ENCODE assay signal across 8 cellular contexts in the genomic region with DNA sequence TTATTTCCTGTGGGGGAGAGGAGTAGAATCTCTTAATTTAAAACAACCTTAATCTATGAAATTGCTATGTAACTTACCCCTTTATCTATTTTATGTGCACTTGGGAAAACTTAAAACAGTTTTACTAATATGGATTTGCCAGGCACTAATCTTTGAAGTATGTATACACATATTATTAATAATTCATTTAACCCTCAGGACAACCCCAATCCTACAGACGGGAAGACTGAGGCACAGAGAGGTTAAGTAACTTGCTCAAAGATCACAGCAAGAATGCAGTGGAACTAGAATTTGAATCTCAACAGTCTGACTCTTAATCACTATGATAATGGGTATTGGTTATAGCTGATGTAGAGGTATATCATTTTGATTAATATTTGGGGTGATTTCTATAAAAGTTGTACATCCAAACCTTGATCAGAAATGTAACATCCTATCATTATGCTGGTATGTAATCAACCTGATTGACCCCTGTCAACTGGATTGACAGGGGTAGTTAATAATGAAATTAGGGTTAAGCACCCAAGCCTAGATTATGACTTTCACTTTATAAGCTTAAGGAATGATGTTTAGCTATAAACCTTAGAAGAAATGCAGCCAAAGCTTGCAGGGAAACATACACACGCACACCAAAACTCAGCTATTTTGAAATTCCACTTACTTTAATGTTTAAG. TPM values are rescaled to one million over a fixed set of nuclear protein-coding genes. Genes with fewer than 3 reads are reported as not detected.
DNase-seq lines count a peak whose midpoint lies in the region; ATAC-seq, FAIRE-seq and TF ChIP-seq lines count a peak whose summit lies in the region.

No MANE protein-coding gene starts in this region.

- no peaks in the 10 kb centered on the region for H3K27me3 ChIP-seq in Peyer's patch
- no peaks in the 10 kb centered on the region for H3K27me3 ChIP-seq in esophagus muscularis mucosa
- H3K27me3 ChIP-seq in rectal smooth muscle tissue (ENCODE audit: control insufficient read depth, insufficient read depth, low read length), result no peaks in the 10 kb centered on the region

- ATAC-seq in GM18517 (IDR thresholded peaks at IDR 0.05; ENCODE audit: unreplicated experiment), result no peak
- no peak for ATAC-seq in GM21423 (IDR thresholded peaks at IDR 0.05; ENCODE audit: unreplicated experiment)

- TF ChIP-seq CTCF in Peyer's patch (IDR thresholded peaks at IDR 0.05) (no peak), esophagus muscularis mucosa (IDR thresholded peaks at IDR 0.05) (no peak)

- TF ChIP-seq POLR2A in Peyer's patch (IDR thresholded peaks at IDR 0.05) (no peak), esophagus muscularis mucosa (IDR thresholded peaks at IDR 0.05; ENCODE audit: low read depth) (no peak), H54 (IDR thresholded peaks at IDR 0.05; ENCODE audit: low read depth, low read length) (no peak)

- DNase-seq in Peyer's patch (no peak), esophagus muscularis mucosa (ENCODE audit: extremely low spot score) (no peak), H54 (ENCODE audit: insufficient read length, low spot score) (no peak), frontal cortex (ENCODE audit: low spot score in 2 of 2) (no peak)

- intact Hi-C loops in esophagus muscularis mucosa (cut with DNase I), result loop anchor here (5.0 kb wide), 1 partner anchor 393 kb away; no protein-coding TSS in a partner anchor

- no peaks in the 10 kb centered on the region for H3K36me3 ChIP-seq in Peyer's patch
- H3K36me3 ChIP-seq in esophagus muscularis mucosa, result no peaks in the 10 kb centered on the region
- H3K36me3 ChIP-seq in rectal smooth muscle tissue (ENCODE audit: control insufficient read depth, insufficient read depth, low read length), result no peaks in the 10 kb centered on the region

- peaks cover 0 to 44% (median 3%) of the 10 kb centered on the region in 4 donors for H3K4me1 ChIP-seq in Peyer's patch
- H3K4me1 ChIP-seq in esophagus muscularis mucosa, result peaks cover 14 to 40% (median 33%) of the 10 kb centered on the region in 4 donors
- H3K4me1 ChIP-seq in rectal smooth muscle tissue (ENCODE audit: control insufficient read depth, insufficient read depth, low read length), result peaks cover 3% of the 10 kb centered on the region

- H3K9me3 ChIP-seq in Peyer's patch (no peaks in the 10 kb centered on the region), esophagus muscularis mucosa (no peaks in the 10 kb centered on the region)

- H3K27ac ChIP-seq in Peyer's patch, result peak overlapping the region in 3 of 4 donors; percentile 93 to 100 (median 98)
- H3K27ac ChIP-seq in esophagus muscularis mucosa (replicated peaks in 1 of 4), result peak overlapping the region; percentile 85 to 92 (median 86)
- no peak overlapping the region for H3K27ac ChIP-seq in rectal smooth muscle tissue (ENCODE audit: low read depth, low read length)

- no peak overlapping the region for H3K9ac ChIP-seq in rectal smooth muscle tissue (ENCODE audit: low read length)

- peak overlapping the region; percentile 70; the same call in 1 of the 2 replicates for H3K4me3 ChIP-seq in GM08714 (ENCODE audit: low read length)
- H3K4me3 ChIP-seq in Peyer's patch, result peak overlapping the region in 3 of 4 donors; percentile 79 to 95 (median 91)
- peak overlapping the region; percentile 73 to 97 (median 90) for H3K4me3 ChIP-seq in esophagus muscularis mucosa
- peak overlapping the region; percentile 87 for H3K4me3 ChIP-seq in rectal smooth muscle tissue (ENCODE audit: low read length)

- 79% methylated on average over 2 of the region's 2 CpGs for WGBS in esophagus muscularis mucosa

- no peak for TF ChIP-seq EP300 in esophagus muscularis mucosa (IDR thresholded peaks at IDR 0.05)

- FAIRE-seq in H54 (lab: Jason Lieb, UNC) (no peak), frontal cortex (lab: Jason Lieb, UNC) (no peak)

RNA-seq across cellular contexts. Expression of a gene that starts 1.6 kb away (rescaled TPM):
- total RNA-seq in Peyer's patch, result 100 to 1,000 TPM; 148 to 340 (median 328) TPM
- 10 to 100 TPM; 27.3 to 30.3 (median 29.0) TPM for total RNA-seq in esophagus muscularis mucosa
- 52.6 TPM for total RNA-seq in frontal cortex

RNA-seq across cellular contexts. Expression of a gene that starts 52.6 kb away (rescaled TPM):
- 100 to 1,000 TPM in 3 of 4 donors, 10 to 100 TPM in 1; 54.5 to 351 (median 241) TPM for total RNA-seq in Peyer's patch
- 10 to 100 TPM; 39.3 to 73.4 (median 54.2) TPM for total RNA-seq in esophagus muscularis mucosa
- total RNA-seq in frontal cortex, result 37.9 TPM
